Comparison of ENCODE assay signal across 25 cellular contexts in genomic region chr22:46865052-46865434, GRCh38.
"Had no signal": no experiment of that assay in that cellular context is flagged by ENCODE, and none has a peak within 500 bp of the region (broad histone marks: within the 10 kb centered on the region; RNA-seq: fewer than 3 reads in every experiment).

No MANE protein-coding gene starts in this region.

- H3K36me3 Mint-ChIP-seq: natural killer cell treated with Interleukin-12 subunit alpha and Interleukin-12 subunit beta and Interleukin-15 and Interleukin-18, amount 100 ng/mL, for 72 hours had no signal

- H3K27ac Mint-ChIP-seq: activated CD4-positive, alpha-beta T cell treated with anti-CD3 and anti-CD28 coated beads, Interleukin-2, amount 10 ng/mL, durations not matched to agents 24 days and 14 days; activated CD8-positive, alpha-beta T cell treated with anti-CD3 and anti-CD28 coated beads for 36 hours; activated T-helper 1 cell treated with anti-CD3 and anti-CD28 coated beads, Interleukin-12 subunit alpha, Interleukin-12 subunit beta, Interleukin-2, Interleukin-4 antibody, amounts not matched to agents 30 ng/mL and 10 ng/mL and 1 ng/mL, durations not matched to agents 14 hours and 24 hours and 36 hours; brain; immature natural killer cell; mesothelial cell of epicardium; stimulated activated memory B cell treated with anti-CD40 and anti-IgM and Interleukin-4, amounts not matched to agents 10 μg/mL and 1 μg/mL and 100 μg/mL, for 72 hours had no signal

- H3K4me1 ChIP-seq: psoas muscle, right atrium auricular region, suprapubic skin, vagina had no signal

- ATAC-seq: activated CD8-positive, alpha-beta T cell treated with anti-CD3 and anti-CD28 coated beads for 36 hours; activated naive CD4-positive, alpha-beta T cell treated with anti-CD3 and anti-CD28 coated beads, Interleukin-2, amount 50 U/mL, for 72 hours; esophagus mucosa; left lung; natural killer cell treated with Interleukin-12 subunit alpha and Interleukin-12 subunit beta and Interleukin-15 and Interleukin-18, amount 100 ng/mL, for 72 hours; psoas muscle; stimulated activated memory B cell treated with anti-CD40 and anti-IgM and Interleukin-4, amounts not matched to agents 10 μg/mL and 1 μg/mL and 100 μg/mL, for 72 hours had no signal

- H3K27me3 Mint-ChIP-seq: activated CD4-positive, alpha-beta T cell treated with anti-CD3 and anti-CD28 coated beads, Interleukin-2, amount 10 ng/mL, durations not matched to agents 24 days and 14 days; activated CD8-positive, alpha-beta T cell treated with anti-CD3 and anti-CD28 coated beads for 36 hours; natural killer cell treated with Interleukin-12 subunit alpha and Interleukin-12 subunit beta and Interleukin-15 and Interleukin-18, amount 100 ng/mL, for 72 hours; stimulated activated memory B cell treated with anti-CD40 and anti-IgM and Interleukin-4, amounts not matched to agents 10 μg/mL and 1 μg/mL and 100 μg/mL, for 72 hours had no signal

- H3K27me3 ChIP-seq: left lung, neutrophil, ovary, right atrium auricular region, stomach, suprapubic skin, tibial nerve, vagina had no signal

- H3K36me3 ChIP-seq: left lung, ovary, right atrium auricular region, stomach, suprapubic skin, vagina had no signal

- H3K4me1 Mint-ChIP-seq: brain, mesothelial cell of epicardium had no signal

- H3K4me3 Mint-ChIP-seq: activated CD4-positive, alpha-beta T cell treated with anti-CD3 and anti-CD28 coated beads, Interleukin-2, amount 10 ng/mL, durations not matched to agents 24 days and 14 days; activated CD8-positive, alpha-beta T cell treated with anti-CD3 and anti-CD28 coated beads for 36 hours; activated T-helper 1 cell treated with anti-CD3 and anti-CD28 coated beads, Interleukin-12 subunit alpha, Interleukin-12 subunit beta, Interleukin-2, Interleukin-4 antibody, amounts not matched to agents 30 ng/mL and 10 ng/mL and 1 ng/mL, durations not matched to agents 14 hours and 24 hours and 36 hours; brain; immature natural killer cell; mesothelial cell of epicardium; natural killer cell treated with Interleukin-12 subunit alpha and Interleukin-12 subunit beta and Interleukin-15 and Interleukin-18, amount 100 ng/mL, for 72 hours; stimulated activated memory B cell treated with anti-CD40 and anti-IgM and Interleukin-4, amounts not matched to agents 10 μg/mL and 1 μg/mL and 100 μg/mL, for 72 hours had no signal

- H3K27ac ChIP-seq: left lung, neutrophil, ovary, psoas muscle, right atrium auricular region, suprapubic skin, tibial nerve, vagina had no signal

- H3K9me3 ChIP-seq: left lung, neutrophil, ovary, psoas muscle, right atrium auricular region, stomach, suprapubic skin, vagina had no signal

- DNase-seq: activated CD4-positive, alpha-beta T cell treated with anti-CD3 and anti-CD28 coated beads, Interleukin-2, amount 10 ng/mL, durations not matched to agents 24 days and 14 days; activated CD8-positive, alpha-beta T cell treated with anti-CD3 and anti-CD28 coated beads for 36 hours; aorta; dermis blood vessel endothelial cell; effector CD8-positive, alpha-beta T cell; foreskin melanocyte; immature natural killer cell; left lung; ovary; psoas muscle; stimulated activated CD4-positive, alpha-beta T cell treated with anti-CD3 and anti-CD28 coated beads, Interleukin-12 subunit alpha, Interleukin-12 subunit beta, amount 100 ng/mL, for 4 hours; stomach; T-helper 2 cell had no signal

- H3K9me3 Mint-ChIP-seq: immature natural killer cell; natural killer cell treated with Interleukin-12 subunit alpha and Interleukin-12 subunit beta and Interleukin-15 and Interleukin-18, amount 100 ng/mL, for 72 hours had no signal

- H3K4me3 ChIP-seq: left lung, ovary, psoas muscle, right atrium auricular region, stomach, suprapubic skin, tibial nerve, vagina had no signal
